Comparison of ENCODE assay signal across 20 cellular contexts in genomic region chr3:79113821-79114220, GRCh38.
DNase-seq lines count a peak whose midpoint lies in the region; ATAC-seq, FAIRE-seq and TF ChIP-seq lines count a peak whose summit lies in the region.
"Had no signal": no experiment of that assay in that cellular context is flagged by ENCODE, and none has a peak within 500 bp of the region (broad histone marks: within the 10 kb centered on the region; RNA-seq: fewer than 3 reads in every experiment).

No MANE protein-coding gene starts in this region.

- no peak overlapping the region for H3K9ac ChIP-seq in PC-3 (ENCODE audit: low read length)

- H3F3A ChIP-seq in PC-3 (ENCODE audit: low read length, unreplicated experiment), result no peaks in the 10 kb centered on the region

- intact Hi-C loops in PC-3 (cut with micrococcal nuclease), result no loop called here

- peak; percentile 89 for ATAC-seq in PC-3
- peak; percentile 99 for ATAC-seq in esophagus mucosa
- ATAC-seq in GM21737 (IDR thresholded peaks at IDR 0.05; ENCODE audit: unreplicated experiment), result no peak
- ATAC-seq in naive thymus-derived CD8-positive, alpha-beta T cell, result no peak
- no peak for ATAC-seq in activated naive CD4-positive, alpha-beta T cell treated with anti-CD3 and anti-CD28 coated beads, Interleukin-2, amount 50 U/mL, for 72 hours
- ATAC-seq: HCT116, K562 had no signal

- H3K9me3 ChIP-seq in HAP-1 (no peaks in the 10 kb centered on the region), PC-3 (ENCODE audit: low read length) (no peaks in the 10 kb centered on the region), small intestine (ENCODE audit: control insufficient read depth, low read depth) (no peaks in the 10 kb centered on the region)

- H4K20me1 ChIP-seq in PC-3 (ENCODE audit: low read length), result no peaks in the 10 kb centered on the region

- CTCF ChIA-PET in PC-3 (lab: Charles Lee), result no interaction called here

- H3K4me1 ChIP-seq in HAP-1 (peaks cover 23% of the 10 kb centered on the region), PC-3 (ENCODE audit: insufficient read depth, low read length) (no peaks in the 10 kb centered on the region; the same call in 1 of the 2 replicates), small intestine (ENCODE audit: control insufficient read depth in 2 of 2, insufficient read depth in 1 of 2, low read depth in 1 of 2, low read length in 1 of 2) (no peaks in the 10 kb centered on the region)

- peak; percentile 20 to 62 for DNase-seq in HAP-1 (ENCODE audit: low spot score in 2 of 2)
- DNase-seq in PC-3, result peak; percentile 61
- DNase-seq in small intestine, result peak; percentile 87
- no peak for DNase-seq in naive thymus-derived CD8-positive, alpha-beta T cell
- no peak for DNase-seq in activated naive CD4-positive, alpha-beta T cell treated with anti-CD3 and anti-CD28 coated beads, Interleukin-2, amount 50 U/mL, for 72 hours (ENCODE audit: low spot score in 2 of 2)
- DNase-seq: Calu3; CD4-positive, CD25-positive, alpha-beta regulatory T cell; DMS53; MV-4-11; NCI-H1417 treated with DMSO at 0.1 percent for 48 hours; NCI-H2029 treated with DMSO at 0.1 percent for 48 hours; NCI-H510A; SHP77 treated with DMSO at 0.1 percent for 48 hours had no signal

- H3K36me3 Mint-ChIP-seq in naive thymus-derived CD8-positive, alpha-beta T cell, result peaks cover 0 to 2% (median 0%) of the 10 kb centered on the region in 3 donors
- H3K36me3 Mint-ChIP-seq in activated naive CD4-positive, alpha-beta T cell treated with anti-CD3 and anti-CD28 coated beads, Interleukin-2, amount 50 U/mL, for 72 hours, result no peaks in the 10 kb centered on the region
- H3K36me3 Mint-ChIP-seq: CD4-positive, CD25-positive, alpha-beta regulatory T cell had no signal

- H3K4me3 Mint-ChIP-seq in naive thymus-derived CD8-positive, alpha-beta T cell, result no peak overlapping the region
- H3K4me3 Mint-ChIP-seq: B cell; CD4-positive, CD25-positive, alpha-beta regulatory T cell had no signal

- H3K36me3 ChIP-seq in HAP-1 (replicated peaks) (no peaks in the 10 kb centered on the region), PC-3 (ENCODE audit: low read depth, low read length) (no peaks in the 10 kb centered on the region), small intestine (ENCODE audit: control insufficient read depth in 2 of 2, insufficient read depth in 2 of 2, low read length in 2 of 2) (no peaks in the 10 kb centered on the region)

- no peaks in the 10 kb centered on the region for H3K4me1 Mint-ChIP-seq in naive thymus-derived CD8-positive, alpha-beta T cell
- H3K4me1 Mint-ChIP-seq: B cell; CD4-positive, CD25-positive, alpha-beta regulatory T cell had no signal

- FAIRE-seq in small intestine (lab: Jason Lieb, UNC), result no peak
- FAIRE-seq: G401.6, K562, RCC 7860 had no signal

- H3K79me2 ChIP-seq in PC-3 (ENCODE audit: low read length), result no peaks in the 10 kb centered on the region

- H3K27me3 ChIP-seq in HAP-1 (ENCODE audit: low read depth) (no peaks in the 10 kb centered on the region), PC-3 (ENCODE audit: low read length) (no peaks in the 10 kb centered on the region), small intestine (ENCODE audit: control insufficient read depth in 2 of 2, insufficient read depth in 2 of 2, low read length in 2 of 2) (no peaks in the 10 kb centered on the region)

- POLR2A ChIA-PET in PC-3 (lab: Charles Lee; ENCODE audit: unreplicated experiment), result interaction anchor here (0.6 kb wide), 1 partner anchor 606 kb away, joined by 7 read pairs; no protein-coding TSS in a partner anchor
- POLR2A ChIA-PET in naive thymus-derived CD8-positive, alpha-beta T cell (lab: Charles Lee), result no interaction called here

- no peak overlapping the region for H2AFZ ChIP-seq in PC-3 (ENCODE audit: low read length)

- in situ Hi-C loops in HAP-1 (cut with MboI; ENCODE audit: low sequenced_read_pairs), result no loop called here

- BruUV-seq in PC-3 (replicated peaks; lab: Mats Ljungman, UMichigan), result no TSS peak

- H3K27ac Mint-ChIP-seq in naive thymus-derived CD8-positive, alpha-beta T cell, result no peak overlapping the region
- H3K27ac Mint-ChIP-seq in activated naive CD4-positive, alpha-beta T cell treated with anti-CD3 and anti-CD28 coated beads, Interleukin-2, amount 50 U/mL, for 72 hours, result no peak overlapping the region
- H3K27ac Mint-ChIP-seq: B cell; CD4-positive, CD25-positive, alpha-beta regulatory T cell had no signal

- H3K9me3 Mint-ChIP-seq in naive thymus-derived CD8-positive, alpha-beta T cell, result peaks cover 0 to 22% (median 3%) of the 10 kb centered on the region in 9 donors
- H3K9me3 Mint-ChIP-seq in activated naive CD4-positive, alpha-beta T cell treated with anti-CD3 and anti-CD28 coated beads, Interleukin-2, amount 50 U/mL, for 72 hours, result peaks cover 11 to 14% of the 10 kb centered on the region in 2 donors

- H3K27me3 Mint-ChIP-seq in naive thymus-derived CD8-positive, alpha-beta T cell, result no peaks in the 10 kb centered on the region
- H3K27me3 Mint-ChIP-seq: B cell; CD4-positive, CD25-positive, alpha-beta regulatory T cell had no signal

- TF ChIP-seq CTCF in PC-3 (conservative IDR thresholded peaks at IDR 0.05; ENCODE audit: low read depth, low read length), result no peak

- 23 to 62% (median 41%) methylated on average over 3 of the region's 3 CpGs for WGBS in small intestine, 3 donors

- H3K4me3 ChIP-seq in HAP-1 (no peak overlapping the region), PC-3 (ENCODE audit: low read length) (no peak overlapping the region), small intestine (ENCODE audit: low read depth in 1 of 2, low read length in 2 of 2) (no peak overlapping the region)
- H3K4me3 ChIP-seq: K562 had no signal

- H3K4me2 ChIP-seq in PC-3 (ENCODE audit: low read length), result 0 out of 2 replicates have a peak overlapping the region, but pooled peaks have one; percentile 1

- H3K9me2 ChIP-seq in PC-3 (replicated peaks; ENCODE audit: low read length), result no peaks in the 10 kb centered on the region

- H3K27ac ChIP-seq in PC-3 (ENCODE audit: low read length), result no peak overlapping the region
- H3K27ac ChIP-seq in small intestine (ENCODE audit: low read depth in 1 of 2, low read length in 1 of 2), result no peak overlapping the region

Comparison
In these comparisons a context has a peak if more than half of its experiments do, and no peak if none do; other contexts are left out.
1. DNase-seq: peak in HAP-1 (2 of 2), PC-3 (single experiment) and small intestine (single experiment); none in naive thymus-derived CD8-positive, alpha-beta T cell (0 of 10) and activated naive CD4-positive, alpha-beta T cell treated with anti-CD3 and anti-CD28 coated beads, Interleukin-2, amount 50 U/mL, for 72 hours (0 of 2).
2. ATAC-seq: peak in PC-3 (single experiment) and esophagus mucosa (single experiment); none in GM21737 (single experiment), naive thymus-derived CD8-positive, alpha-beta T cell (0 of 2) and activated naive CD4-positive, alpha-beta T cell treated with anti-CD3 and anti-CD28 coated beads, Interleukin-2, amount 50 U/mL, for 72 hours (0 of 2).